1 cellular context compared by ENCODE assay signal in the genomic region with DNA sequence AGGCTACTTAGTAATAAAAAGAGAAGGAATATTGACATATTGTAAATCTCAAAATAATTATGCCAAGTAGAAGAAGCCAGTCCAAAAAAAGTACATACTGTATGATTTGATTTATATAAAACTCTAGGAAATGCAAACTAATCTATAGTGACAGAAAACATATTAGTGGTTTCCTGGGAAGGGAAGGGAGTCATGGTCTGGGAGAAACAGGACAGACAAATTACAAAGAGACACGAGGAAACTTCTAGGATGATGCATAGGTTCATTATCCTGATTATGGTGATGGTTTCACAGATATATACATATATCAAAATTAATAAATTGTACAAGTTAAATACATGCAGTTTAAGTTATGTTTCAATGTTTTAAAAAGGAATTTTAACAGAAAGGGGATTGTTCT.
TF ChIP-seq lines count a peak whose summit lies in the region.

No MANE protein-coding gene starts in this region.

TF ChIP-seq in SK-N-SH, 30 proteins besides CTCF, POLR2A, EP300 and RAD21:
- TF ChIP-seq, protein P1, sequence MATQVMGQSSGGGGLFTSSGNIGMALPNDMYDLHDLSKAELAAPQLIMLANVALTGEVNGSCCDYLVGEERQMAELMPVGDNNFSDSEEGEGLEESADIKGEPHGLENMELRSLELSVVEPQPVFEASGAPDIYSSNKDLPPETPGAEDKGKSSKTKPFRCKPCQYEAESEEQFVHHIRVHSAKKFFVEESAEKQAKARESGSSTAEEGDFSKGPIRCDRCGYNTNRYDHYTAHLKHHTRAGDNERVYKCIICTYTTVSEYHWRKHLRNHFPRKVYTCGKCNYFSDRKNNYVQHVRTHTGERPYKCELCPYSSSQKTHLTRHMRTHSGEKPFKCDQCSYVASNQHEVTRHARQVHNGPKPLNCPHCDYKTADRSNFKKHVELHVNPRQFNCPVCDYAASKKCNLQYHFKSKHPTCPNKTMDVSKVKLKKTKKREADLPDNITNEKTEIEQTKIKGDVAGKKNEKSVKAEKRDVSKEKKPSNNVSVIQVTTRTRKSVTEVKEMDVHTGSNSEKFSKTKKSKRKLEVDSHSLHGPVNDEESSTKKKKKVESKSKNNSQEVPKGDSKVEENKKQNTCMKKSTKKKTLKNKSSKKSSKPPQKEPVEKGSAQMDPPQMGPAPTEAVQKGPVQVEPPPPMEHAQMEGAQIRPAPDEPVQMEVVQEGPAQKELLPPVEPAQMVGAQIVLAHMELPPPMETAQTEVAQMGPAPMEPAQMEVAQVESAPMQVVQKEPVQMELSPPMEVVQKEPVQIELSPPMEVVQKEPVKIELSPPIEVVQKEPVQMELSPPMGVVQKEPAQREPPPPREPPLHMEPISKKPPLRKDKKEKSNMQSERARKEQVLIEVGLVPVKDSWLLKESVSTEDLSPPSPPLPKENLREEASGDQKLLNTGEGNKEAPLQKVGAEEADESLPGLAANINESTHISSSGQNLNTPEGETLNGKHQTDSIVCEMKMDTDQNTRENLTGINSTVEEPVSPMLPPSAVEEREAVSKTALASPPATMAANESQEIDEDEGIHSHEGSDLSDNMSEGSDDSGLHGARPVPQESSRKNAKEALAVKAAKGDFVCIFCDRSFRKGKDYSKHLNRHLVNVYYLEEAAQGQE (IDR thresholded peaks at IDR 0.05; ENCODE audit: low read depth, low read length) = no peak
- TF ChIP-seq FOSL2 (IDR thresholded peaks at IDR 0.05; ENCODE audit: borderline replicate concordance, low read depth) = no peak
- no peak for TF ChIP-seq RXRA (IDR thresholded peaks at IDR 0.05; ENCODE audit: borderline replicate concordance, low read depth)
- TF ChIP-seq, protein P2, sequence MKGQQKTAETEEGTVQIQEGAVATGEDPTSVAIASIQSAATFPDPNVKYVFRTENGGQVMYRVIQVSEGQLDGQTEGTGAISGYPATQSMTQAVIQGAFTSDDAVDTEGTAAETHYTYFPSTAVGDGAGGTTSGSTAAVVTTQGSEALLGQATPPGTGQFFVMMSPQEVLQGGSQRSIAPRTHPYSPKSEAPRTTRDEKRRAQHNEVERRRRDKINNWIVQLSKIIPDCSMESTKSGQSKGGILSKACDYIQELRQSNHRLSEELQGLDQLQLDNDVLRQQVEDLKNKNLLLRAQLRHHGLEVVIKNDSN (IDR thresholded peaks at IDR 0.05; ENCODE audit: borderline replicate concordance, low read depth) = no peak
- no peak for TF ChIP-seq POLR2AphosphoS5 (IDR thresholded peaks at IDR 0.05; ENCODE audit: low read depth, low read length)
- TF ChIP-seq YY1 (IDR thresholded peaks at IDR 0.05; ENCODE audit: low read depth) = no peak
- no peak for TF ChIP-seq TCF12 (IDR thresholded peaks at IDR 0.05)
- no peak for TF ChIP-seq SIN3A (IDR thresholded peaks at IDR 0.05; ENCODE audit: borderline replicate concordance, low read depth, low read length)
- no peak for TF ChIP-seq TEAD4 (IDR thresholded peaks at IDR 0.05; ENCODE audit: borderline replicate concordance, insufficient read depth)
- no peak for TF ChIP-seq JUND (IDR thresholded peaks at IDR 0.05)
- TF ChIP-seq CHD2 (IDR thresholded peaks at IDR 0.05; ENCODE audit: low read length, partially characterized antibody) = no peak
- TF ChIP-seq NFIC (IDR thresholded peaks at IDR 0.05; ENCODE audit: borderline replicate concordance) = no peak
- TF ChIP-seq, protein P3, sequence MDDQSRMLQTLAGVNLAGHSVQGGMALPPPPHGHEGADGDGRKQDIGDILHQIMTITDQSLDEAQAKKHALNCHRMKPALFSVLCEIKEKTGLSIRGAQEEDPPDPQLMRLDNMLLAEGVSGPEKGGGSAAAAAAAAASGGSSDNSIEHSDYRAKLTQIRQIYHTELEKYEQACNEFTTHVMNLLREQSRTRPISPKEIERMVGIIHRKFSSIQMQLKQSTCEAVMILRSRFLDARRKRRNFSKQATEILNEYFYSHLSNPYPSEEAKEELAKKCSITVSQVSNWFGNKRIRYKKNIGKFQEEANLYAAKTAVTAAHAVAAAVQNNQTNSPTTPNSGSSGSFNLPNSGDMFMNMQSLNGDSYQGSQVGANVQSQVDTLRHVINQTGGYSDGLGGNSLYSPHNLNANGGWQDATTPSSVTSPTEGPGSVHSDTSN (IDR thresholded peaks at IDR 0.05) = no peak
- TF ChIP-seq GABPA (IDR thresholded peaks at IDR 0.05; ENCODE audit: low read depth) = no peak
- TF ChIP-seq, protein P4, sequence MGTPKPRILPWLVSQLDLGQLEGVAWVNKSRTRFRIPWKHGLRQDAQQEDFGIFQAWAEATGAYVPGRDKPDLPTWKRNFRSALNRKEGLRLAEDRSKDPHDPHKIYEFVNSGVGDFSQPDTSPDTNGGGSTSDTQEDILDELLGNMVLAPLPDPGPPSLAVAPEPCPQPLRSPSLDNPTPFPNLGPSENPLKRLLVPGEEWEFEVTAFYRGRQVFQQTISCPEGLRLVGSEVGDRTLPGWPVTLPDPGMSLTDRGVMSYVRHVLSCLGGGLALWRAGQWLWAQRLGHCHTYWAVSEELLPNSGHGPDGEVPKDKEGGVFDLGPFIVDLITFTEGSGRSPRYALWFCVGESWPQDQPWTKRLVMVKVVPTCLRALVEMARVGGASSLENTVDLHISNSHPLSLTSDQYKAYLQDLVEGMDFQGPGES (IDR thresholded peaks at IDR 0.05; ENCODE audit: low read depth, low read length) = no peak
- TF ChIP-seq SMC3 (IDR thresholded peaks at IDR 0.05; ENCODE audit: low read depth, low read length) = no peak
- TF ChIP-seq RFX5 (IDR thresholded peaks at IDR 0.05; ENCODE audit: low read length) = no peak
- no peak for TF ChIP-seq NRF1 (IDR thresholded peaks at IDR 0.05; ENCODE audit: low read depth, low read length)
- no peak for TF ChIP-seq FOXJ3 (CRISPR knock-in tag; IDR thresholded peaks at IDR 0.05)
TF ChIP-seq in SK-N-SH: peak in this region for 0.
